ENCODE assay signal across 8 cellular contexts in genomic region chr11:102317099-102317767, GRCh38.
DNase-seq lines count a peak whose midpoint lies in the region; ATAC-seq and TF ChIP-seq lines count a peak whose summit lies in the region.

BIRC3 (plus strand) TSS chr11:102317484; CDS start chr11:102324510, 7,026 bp downstream.

- peaks cover 59% of the 10 kb centered on the region for H3K4me1 Mint-ChIP-seq in T-helper 1 cell treated with Interleukin-12 subunit alpha and Interleukin-12 subunit beta and Interleukin-4 antibody, amounts not matched to agents 30 μg/mL and 1 μg/mL, for 36 hours (ENCODE audit: low read depth)

- H3K27ac Mint-ChIP-seq in T-helper 1 cell treated with Interleukin-12 subunit alpha and Interleukin-12 subunit beta and Interleukin-4 antibody, amounts not matched to agents 30 μg/mL and 1 μg/mL, for 36 hours, result peak within 1 kb of the TSS; percentile 99

- ATAC-seq in HG02759 (IDR thresholded peaks at IDR 0.05; ENCODE audit: unreplicated experiment), result peak; percentile 86

- 0 out of 2 replicates have a peak, but pooled peaks have one; percentile 15 for TF ChIP-seq CTCF in GM12874 (IDR thresholded peaks at IDR 0.05; ENCODE audit: insufficient read depth, low read depth, low read length)

- H3K36me3 Mint-ChIP-seq in T-helper 1 cell treated with Interleukin-12 subunit alpha and Interleukin-12 subunit beta and Interleukin-4 antibody, amounts not matched to agents 30 μg/mL and 1 μg/mL, for 36 hours (ENCODE audit: low read depth), result peaks cover 41% of the 10 kb centered on the region

- H3K4me3 Mint-ChIP-seq in T-helper 1 cell treated with Interleukin-12 subunit alpha and Interleukin-12 subunit beta and Interleukin-4 antibody, amounts not matched to agents 30 μg/mL and 1 μg/mL, for 36 hours, result peak within 1 kb of the TSS; percentile 87

- no peaks in the 10 kb centered on the region for H3K9me3 Mint-ChIP-seq in T-helper 1 cell treated with Interleukin-12 subunit alpha and Interleukin-12 subunit beta and Interleukin-4 antibody, amounts not matched to agents 30 μg/mL and 1 μg/mL, for 36 hours

- no peaks in the 10 kb centered on the region for H3K27me3 Mint-ChIP-seq in T-helper 1 cell treated with Interleukin-12 subunit alpha and Interleukin-12 subunit beta and Interleukin-4 antibody, amounts not matched to agents 30 μg/mL and 1 μg/mL, for 36 hours (ENCODE audit: low read depth)

- peak; percentile 57 for DNase-seq in NCI-H128 (lab: John Stamatoyannopoulos, UW; ENCODE audit: unreplicated experiment)
- peak; percentile 74 for DNase-seq in amniotic stem cell (lab: John Stamatoyannopoulos, UW)
- DNase-seq in hepatic stellate cell (ENCODE audit: low spot score), result peak; percentile 74
- peak; percentile 86 for DNase-seq in retina
- no peak for DNase-seq in NCI-H1694 treated with DMSO at 0.1 percent for 48 hours (lab: John Stamatoyannopoulos, UW)
